ENCODE assay signal across 1 cellular context in genomic region chr7:2224491-2224928, GRCh38.
TF ChIP-seq lines count a peak whose summit lies in the region.

No MANE protein-coding gene starts in this region.

TF ChIP-seq in HCT116, 20 proteins besides CTCF, POLR2A, EP300 and RAD21 (continued from another document):
- TF ChIP-seq, protein P1, sequence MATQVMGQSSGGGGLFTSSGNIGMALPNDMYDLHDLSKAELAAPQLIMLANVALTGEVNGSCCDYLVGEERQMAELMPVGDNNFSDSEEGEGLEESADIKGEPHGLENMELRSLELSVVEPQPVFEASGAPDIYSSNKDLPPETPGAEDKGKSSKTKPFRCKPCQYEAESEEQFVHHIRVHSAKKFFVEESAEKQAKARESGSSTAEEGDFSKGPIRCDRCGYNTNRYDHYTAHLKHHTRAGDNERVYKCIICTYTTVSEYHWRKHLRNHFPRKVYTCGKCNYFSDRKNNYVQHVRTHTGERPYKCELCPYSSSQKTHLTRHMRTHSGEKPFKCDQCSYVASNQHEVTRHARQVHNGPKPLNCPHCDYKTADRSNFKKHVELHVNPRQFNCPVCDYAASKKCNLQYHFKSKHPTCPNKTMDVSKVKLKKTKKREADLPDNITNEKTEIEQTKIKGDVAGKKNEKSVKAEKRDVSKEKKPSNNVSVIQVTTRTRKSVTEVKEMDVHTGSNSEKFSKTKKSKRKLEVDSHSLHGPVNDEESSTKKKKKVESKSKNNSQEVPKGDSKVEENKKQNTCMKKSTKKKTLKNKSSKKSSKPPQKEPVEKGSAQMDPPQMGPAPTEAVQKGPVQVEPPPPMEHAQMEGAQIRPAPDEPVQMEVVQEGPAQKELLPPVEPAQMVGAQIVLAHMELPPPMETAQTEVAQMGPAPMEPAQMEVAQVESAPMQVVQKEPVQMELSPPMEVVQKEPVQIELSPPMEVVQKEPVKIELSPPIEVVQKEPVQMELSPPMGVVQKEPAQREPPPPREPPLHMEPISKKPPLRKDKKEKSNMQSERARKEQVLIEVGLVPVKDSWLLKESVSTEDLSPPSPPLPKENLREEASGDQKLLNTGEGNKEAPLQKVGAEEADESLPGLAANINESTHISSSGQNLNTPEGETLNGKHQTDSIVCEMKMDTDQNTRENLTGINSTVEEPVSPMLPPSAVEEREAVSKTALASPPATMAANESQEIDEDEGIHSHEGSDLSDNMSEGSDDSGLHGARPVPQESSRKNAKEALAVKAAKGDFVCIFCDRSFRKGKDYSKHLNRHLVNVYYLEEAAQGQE (IDR thresholded peaks at IDR 0.05; ENCODE audit: low read depth): no peak
- TF ChIP-seq EZH2 (IDR thresholded peaks at IDR 0.05) (no peak), EGR1 (IDR thresholded peaks at IDR 0.05; ENCODE audit: low read depth) (no peak), ZBTB33 (IDR thresholded peaks at IDR 0.05; ENCODE audit: extremely low read depth, insufficient replicate concordance, low read length) (no peak), EZH2phosphoT487 (IDR thresholded peaks at IDR 0.05; ENCODE audit: borderline replicate concordance) (no peak), FOSL1 (IDR thresholded peaks at IDR 0.05; ENCODE audit: low read depth) (no peak)
- TF ChIP-seq, protein P2, sequence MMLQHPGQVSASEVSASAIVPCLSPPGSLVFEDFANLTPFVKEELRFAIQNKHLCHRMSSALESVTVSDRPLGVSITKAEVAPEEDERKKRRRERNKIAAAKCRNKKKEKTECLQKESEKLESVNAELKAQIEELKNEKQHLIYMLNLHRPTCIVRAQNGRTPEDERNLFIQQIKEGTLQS (IDR thresholded peaks at IDR 0.05): no peak
